Comparison of ENCODE assay signal across 3 cellular contexts in the genomic region with DNA sequence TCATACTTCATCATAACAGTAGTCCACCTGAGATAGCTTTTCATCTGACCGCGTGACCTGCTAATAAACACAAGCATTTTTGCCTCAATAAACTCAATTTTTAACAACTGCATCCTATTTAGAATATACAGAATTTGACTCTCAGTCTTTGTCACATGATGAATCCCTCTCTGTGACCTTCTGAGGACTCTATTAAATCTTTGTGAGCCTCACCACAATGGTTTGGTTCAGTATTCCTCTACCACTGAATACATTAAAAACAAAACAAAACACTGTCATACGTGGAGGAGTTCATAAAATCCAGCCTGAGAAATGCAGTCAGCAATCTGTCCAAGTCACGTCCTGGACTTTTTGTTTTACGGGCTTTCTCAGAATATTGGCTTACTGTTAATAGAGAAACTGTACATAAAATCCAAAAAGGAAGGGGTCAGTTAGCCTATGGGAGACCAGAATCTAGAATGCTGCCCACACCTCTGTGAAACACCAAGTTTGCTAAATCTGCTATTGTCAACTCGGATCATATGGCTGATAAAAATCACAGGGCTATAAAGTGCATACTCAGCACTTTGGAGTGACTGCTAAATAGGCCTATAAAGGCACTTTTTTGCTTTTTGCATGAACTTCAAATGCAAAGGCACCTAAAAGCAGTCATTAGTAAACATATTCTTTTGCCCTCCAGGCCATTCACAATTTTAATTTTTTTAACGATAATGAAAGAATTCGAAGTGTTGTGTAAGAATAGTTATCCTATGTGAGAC.
A peak's percentile ranks its signal among the peaks of the same experiment; 100 is the strongest.
TF ChIP-seq lines count a peak whose summit lies in the region.

No MANE protein-coding gene starts in this region.

TF ChIP-seq in A549, 52 proteins besides CTCF, POLR2A, EP300 and RAD21:
- TF ChIP-seq, protein P1, sequence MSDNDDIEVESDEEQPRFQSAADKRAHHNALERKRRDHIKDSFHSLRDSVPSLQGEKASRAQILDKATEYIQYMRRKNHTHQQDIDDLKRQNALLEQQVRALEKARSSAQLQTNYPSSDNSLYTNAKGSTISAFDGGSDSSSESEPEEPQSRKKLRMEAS (IDR thresholded peaks at IDR 0.05): no peak
- TF ChIP-seq MAFK (IDR thresholded peaks at IDR 0.05; ENCODE audit: partially characterized antibody): peak; percentile 97
TF ChIP-seq in A549: peak in this region for 1.

TF ChIP-seq in IMR-90, 13 proteins besides CTCF, POLR2A, EP300 and RAD21:
- TF ChIP-seq FOS (IDR thresholded peaks at IDR 0.05; ENCODE audit: low read depth, low read length) (no peak), MAFK (IDR thresholded peaks at IDR 0.05; ENCODE audit: low read depth, low read length) (peak; percentile 98)

TF ChIP-seq in H1, 55 proteins besides CTCF, POLR2A, EP300 and RAD21:
- TF ChIP-seq MAFK (IDR thresholded peaks at IDR 0.05; ENCODE audit: low read depth, low read length) (peak; percentile 95), CTBP2 (IDR thresholded peaks at IDR 0.05; ENCODE audit: borderline replicate concordance, insufficient read depth, insufficient read length, low read length) (no peak)
